Comparison of ENCODE assay signal across 7 cellular contexts in the genomic region with DNA sequence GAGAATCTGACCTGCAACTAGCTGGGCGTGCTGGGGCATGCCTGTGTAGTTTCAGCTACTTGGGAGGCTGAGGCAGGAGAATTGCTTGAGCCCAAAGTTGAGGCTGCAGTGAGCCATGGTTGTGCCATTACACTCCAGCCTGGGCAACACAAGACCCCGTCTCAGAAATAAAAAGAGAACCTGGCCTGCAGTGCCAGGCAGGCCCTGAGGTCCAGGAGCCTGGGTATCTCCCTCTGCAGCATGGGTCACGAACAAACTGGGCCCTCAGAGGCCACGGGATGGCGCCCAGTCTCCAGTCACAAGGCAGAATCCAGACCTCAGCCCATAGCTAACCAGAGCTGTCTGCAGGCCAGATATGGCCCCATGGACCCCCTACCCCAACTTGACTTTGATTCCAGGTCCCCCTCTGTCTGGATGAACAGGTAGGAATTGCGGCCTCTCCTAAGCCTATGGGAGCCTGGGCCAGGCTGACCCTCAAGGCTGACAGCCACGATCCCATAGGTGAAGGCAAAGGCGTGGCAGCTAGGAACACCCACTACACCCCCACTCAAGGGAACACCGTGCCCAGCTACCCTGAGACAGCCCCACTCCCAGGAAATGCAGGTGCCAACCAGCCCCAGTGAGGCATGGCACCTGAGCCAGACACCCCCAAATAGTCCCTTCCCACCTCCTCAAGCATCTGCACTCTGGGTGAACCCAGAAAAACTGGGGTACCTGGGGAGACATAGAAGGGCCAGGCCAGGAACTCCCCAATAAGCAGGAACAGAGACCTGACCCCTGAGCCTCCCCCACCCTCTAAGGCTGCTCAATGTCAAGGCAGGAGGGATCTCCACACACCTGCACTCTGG. TPM values are rescaled to one million over a fixed set of nuclear protein-coding genes. Genes with fewer than 3 reads are reported as not detected.
A peak's percentile ranks its signal among the peaks of the same experiment; 100 is the strongest.
DNase-seq lines count a peak whose midpoint lies in the region; ATAC-seq, FAIRE-seq and TF ChIP-seq lines count a peak whose summit lies in the region.

No MANE protein-coding gene starts in this region.

- FAIRE-seq in GM12892 (lab: Jason Lieb, UNC) (no peak), astrocyte (lab: Jason Lieb, UNC) (no peak)

- H3K36me3 Mint-ChIP-seq in astrocyte (ENCODE audit: low read depth, unreplicated experiment) = peaks cover 40% of the 10 kb centered on the region

- peak; percentile 89 for TF ChIP-seq POLR2A in GM12892 (IDR thresholded peaks at IDR 0.05; ENCODE audit: low read depth, low read length)

- H3K79me2 ChIP-seq in astrocyte (ENCODE audit: insufficient read depth, low read length) = peaks cover 56% of the 10 kb centered on the region

- H3K4me3 ChIP-seq in astrocyte (ENCODE audit: insufficient read depth, low read depth, low read length) (peak overlapping the region; percentile 98), iPS-20b (ENCODE audit: low read length) (peak overlapping the region; percentile 100; the same call in 1 of the 2 replicates)

- DNase-seq in GM12892 (ENCODE audit: insufficient read length) (no peak), astrocyte (ENCODE audit: low read depth) (no peak), iPS-NIHi7 (ENCODE audit: extremely low spot score) (no peak)
- peak; percentile 27 for DNase-seq in stimulated activated CD4-positive, alpha-beta T cell treated with anti-CD3 and anti-CD28 coated beads, Interleukin-4, amount 100 ng/mL, for 1 hour

- H4K20me1 ChIP-seq in astrocyte (ENCODE audit: insufficient read depth, low read length) = peaks cover 71% of the 10 kb centered on the region

- peak overlapping the region; percentile 99 for H3K27ac Mint-ChIP-seq in astrocyte (ENCODE audit: unreplicated experiment)

- H3K27me3 ChIP-seq in astrocyte (ENCODE audit: insufficient read depth, low read length) (no peaks in the 10 kb centered on the region), iPS-20b (ENCODE audit: insufficient read depth, low read length) (no peaks in the 10 kb centered on the region)

- H3K27ac ChIP-seq in astrocyte (ENCODE audit: low read depth, low read length) (peak overlapping the region; percentile 19), iPS-20b (ENCODE audit: low read length) (no peak overlapping the region)

- no peaks in the 10 kb centered on the region for H3K9me3 ChIP-seq in astrocyte (ENCODE audit: insufficient read depth, low read depth, low read length)
- no peaks in the 10 kb centered on the region for H3K9me3 ChIP-seq in iPS-20b (ENCODE audit: insufficient read depth, low read depth, low read length)

- no peak for ATAC-seq in HG02970 (IDR thresholded peaks at IDR 0.05; ENCODE audit: low FRiP score, unreplicated experiment)

- H2AFZ ChIP-seq in astrocyte (ENCODE audit: low read depth, low read length) = no peak overlapping the region

- H3K27me3 Mint-ChIP-seq in astrocyte (ENCODE audit: low read depth, unreplicated experiment) = no peaks in the 10 kb centered on the region

- H3K9me3 Mint-ChIP-seq in astrocyte (ENCODE audit: unreplicated experiment) = peaks cover 10% of the 10 kb centered on the region

- TF ChIP-seq CTCF in astrocyte (IDR thresholded peaks at IDR 0.05; ENCODE audit: insufficient read depth, low read depth, low read length) = no peak

- peak overlapping the region; percentile 100 for H3K4me3 Mint-ChIP-seq in astrocyte (ENCODE audit: unreplicated experiment)

- H3K9ac ChIP-seq in astrocyte (ENCODE audit: low read length) = peak overlapping the region; percentile 90
- no peak overlapping the region for H3K9ac ChIP-seq in iPS-20b (ENCODE audit: low read depth, low read length)

- H3K4me2 ChIP-seq in astrocyte (ENCODE audit: low read length) = peak overlapping the region; percentile 93

- peaks cover 11% of the 10 kb centered on the region for H3K4me1 Mint-ChIP-seq in astrocyte (ENCODE audit: low read depth, unreplicated experiment)

- peaks cover 16% of the 10 kb centered on the region for H3K4me1 ChIP-seq in astrocyte (ENCODE audit: insufficient read depth, low read length)
- H3K4me1 ChIP-seq in iPS-20b (ENCODE audit: insufficient read depth, low read length) = peaks cover 3% of the 10 kb centered on the region; the same call in 1 of the 2 replicates

- H3K36me3 ChIP-seq in astrocyte (ENCODE audit: insufficient read depth, low read length) = peaks cover 43% of the 10 kb centered on the region
- peaks cover 64% of the 10 kb centered on the region for H3K36me3 ChIP-seq in iPS-20b (ENCODE audit: insufficient read depth, low read depth, low read length)

TF ChIP-seq in PFSK-1, 5 proteins besides CTCF, POLR2A, EP300 and RAD21:
- TF ChIP-seq SIN3A (IDR thresholded peaks at IDR 0.05; ENCODE audit: borderline replicate concordance, insufficient read depth, low read length) (peak; percentile 12; the same call in 1 of the 2 replicates), FOXP2 (optimal IDR thresholded peaks at IDR 0.05; ENCODE audit: borderline replicate concordance, extremely low read depth, extremely low read length, insufficient read depth) (no peak), TAF1 (IDR thresholded peaks at IDR 0.05; ENCODE audit: borderline replicate concordance, insufficient read depth, low read length) (no peak), POLR2AphosphoS5 (IDR thresholded peaks at IDR 0.05; ENCODE audit: low read depth, low read length) (peak; percentile 81)
- TF ChIP-seq, protein P1, sequence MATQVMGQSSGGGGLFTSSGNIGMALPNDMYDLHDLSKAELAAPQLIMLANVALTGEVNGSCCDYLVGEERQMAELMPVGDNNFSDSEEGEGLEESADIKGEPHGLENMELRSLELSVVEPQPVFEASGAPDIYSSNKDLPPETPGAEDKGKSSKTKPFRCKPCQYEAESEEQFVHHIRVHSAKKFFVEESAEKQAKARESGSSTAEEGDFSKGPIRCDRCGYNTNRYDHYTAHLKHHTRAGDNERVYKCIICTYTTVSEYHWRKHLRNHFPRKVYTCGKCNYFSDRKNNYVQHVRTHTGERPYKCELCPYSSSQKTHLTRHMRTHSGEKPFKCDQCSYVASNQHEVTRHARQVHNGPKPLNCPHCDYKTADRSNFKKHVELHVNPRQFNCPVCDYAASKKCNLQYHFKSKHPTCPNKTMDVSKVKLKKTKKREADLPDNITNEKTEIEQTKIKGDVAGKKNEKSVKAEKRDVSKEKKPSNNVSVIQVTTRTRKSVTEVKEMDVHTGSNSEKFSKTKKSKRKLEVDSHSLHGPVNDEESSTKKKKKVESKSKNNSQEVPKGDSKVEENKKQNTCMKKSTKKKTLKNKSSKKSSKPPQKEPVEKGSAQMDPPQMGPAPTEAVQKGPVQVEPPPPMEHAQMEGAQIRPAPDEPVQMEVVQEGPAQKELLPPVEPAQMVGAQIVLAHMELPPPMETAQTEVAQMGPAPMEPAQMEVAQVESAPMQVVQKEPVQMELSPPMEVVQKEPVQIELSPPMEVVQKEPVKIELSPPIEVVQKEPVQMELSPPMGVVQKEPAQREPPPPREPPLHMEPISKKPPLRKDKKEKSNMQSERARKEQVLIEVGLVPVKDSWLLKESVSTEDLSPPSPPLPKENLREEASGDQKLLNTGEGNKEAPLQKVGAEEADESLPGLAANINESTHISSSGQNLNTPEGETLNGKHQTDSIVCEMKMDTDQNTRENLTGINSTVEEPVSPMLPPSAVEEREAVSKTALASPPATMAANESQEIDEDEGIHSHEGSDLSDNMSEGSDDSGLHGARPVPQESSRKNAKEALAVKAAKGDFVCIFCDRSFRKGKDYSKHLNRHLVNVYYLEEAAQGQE (IDR thresholded peaks at IDR 0.05; ENCODE audit: insufficient read depth in 1 of 2, low read depth in 2 of 2, low read length in 2 of 2) = no peak
TF ChIP-seq in PFSK-1: peak in this region for 2.

RNA-seq across cellular contexts. Expression of gene ACTB, which starts 4.0 kb away (rescaled TPM):
- polyA plus RNA-seq in GM12892 (2012; ENCODE audit: missing spikeins) = 10,904 TPM
- polyA plus RNA-seq in PFSK-1 (2012; ENCODE audit: insufficient read length, low read depth) = 6,174 TPM
- 8,286 and 8,942 TPM in 2 replicates for total RNA-seq in astrocyte

RNA-seq across cellular contexts. Expression of gene FBXL18, which starts 12.8 kb away (rescaled TPM):
- 1.9 TPM for polyA plus RNA-seq in GM12892 (2012; ENCODE audit: missing spikeins)
- 9.4 TPM for polyA plus RNA-seq in PFSK-1 (2012; ENCODE audit: insufficient read length, low read depth)
- 33.1 and 35.5 TPM in 2 replicates for total RNA-seq in astrocyte
